ENCODE assay signal across 1 cellular context in genomic region chr16:636206-637080, GRCh38.
A peak's percentile ranks its signal among the peaks of the same experiment; 100 is the strongest.
TF ChIP-seq lines count a peak whose summit lies in the region.

METTL26 (minus strand) TSS chr16:636305; CDS start chr16:636290, 15 bp downstream.

TF ChIP-seq in K562, 482 proteins besides CTCF, POLR2A, EP300 and RAD21 (continued from another document and continues in another):
- TF ChIP-seq, protein P1, sequence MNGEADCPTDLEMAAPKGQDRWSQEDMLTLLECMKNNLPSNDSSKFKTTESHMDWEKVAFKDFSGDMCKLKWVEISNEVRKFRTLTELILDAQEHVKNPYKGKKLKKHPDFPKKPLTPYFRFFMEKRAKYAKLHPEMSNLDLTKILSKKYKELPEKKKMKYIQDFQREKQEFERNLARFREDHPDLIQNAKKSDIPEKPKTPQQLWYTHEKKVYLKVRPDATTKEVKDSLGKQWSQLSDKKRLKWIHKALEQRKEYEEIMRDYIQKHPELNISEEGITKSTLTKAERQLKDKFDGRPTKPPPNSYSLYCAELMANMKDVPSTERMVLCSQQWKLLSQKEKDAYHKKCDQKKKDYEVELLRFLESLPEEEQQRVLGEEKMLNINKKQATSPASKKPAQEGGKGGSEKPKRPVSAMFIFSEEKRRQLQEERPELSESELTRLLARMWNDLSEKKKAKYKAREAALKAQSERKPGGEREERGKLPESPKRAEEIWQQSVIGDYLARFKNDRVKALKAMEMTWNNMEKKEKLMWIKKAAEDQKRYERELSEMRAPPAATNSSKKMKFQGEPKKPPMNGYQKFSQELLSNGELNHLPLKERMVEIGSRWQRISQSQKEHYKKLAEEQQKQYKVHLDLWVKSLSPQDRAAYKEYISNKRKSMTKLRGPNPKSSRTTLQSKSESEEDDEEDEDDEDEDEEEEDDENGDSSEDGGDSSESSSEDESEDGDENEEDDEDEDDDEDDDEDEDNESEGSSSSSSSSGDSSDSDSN (IDR thresholded peaks at IDR 0.05; ENCODE audit: borderline replicate concordance in 1 of 2, low read depth in 2 of 2, low read length in 2 of 2): no peak
- TF ChIP-seq, protein P2, sequence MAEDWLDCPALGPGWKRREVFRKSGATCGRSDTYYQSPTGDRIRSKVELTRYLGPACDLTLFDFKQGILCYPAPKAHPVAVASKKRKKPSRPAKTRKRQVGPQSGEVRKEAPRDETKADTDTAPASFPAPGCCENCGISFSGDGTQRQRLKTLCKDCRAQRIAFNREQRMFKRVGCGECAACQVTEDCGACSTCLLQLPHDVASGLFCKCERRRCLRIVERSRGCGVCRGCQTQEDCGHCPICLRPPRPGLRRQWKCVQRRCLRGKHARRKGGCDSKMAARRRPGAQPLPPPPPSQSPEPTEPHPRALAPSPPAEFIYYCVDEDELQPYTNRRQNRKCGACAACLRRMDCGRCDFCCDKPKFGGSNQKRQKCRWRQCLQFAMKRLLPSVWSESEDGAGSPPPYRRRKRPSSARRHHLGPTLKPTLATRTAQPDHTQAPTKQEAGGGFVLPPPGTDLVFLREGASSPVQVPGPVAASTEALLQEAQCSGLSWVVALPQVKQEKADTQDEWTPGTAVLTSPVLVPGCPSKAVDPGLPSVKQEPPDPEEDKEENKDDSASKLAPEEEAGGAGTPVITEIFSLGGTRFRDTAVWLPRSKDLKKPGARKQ (CRISPR knock-in tag; IDR thresholded peaks at IDR 0.05): no peak
- TF ChIP-seq, protein P3, sequence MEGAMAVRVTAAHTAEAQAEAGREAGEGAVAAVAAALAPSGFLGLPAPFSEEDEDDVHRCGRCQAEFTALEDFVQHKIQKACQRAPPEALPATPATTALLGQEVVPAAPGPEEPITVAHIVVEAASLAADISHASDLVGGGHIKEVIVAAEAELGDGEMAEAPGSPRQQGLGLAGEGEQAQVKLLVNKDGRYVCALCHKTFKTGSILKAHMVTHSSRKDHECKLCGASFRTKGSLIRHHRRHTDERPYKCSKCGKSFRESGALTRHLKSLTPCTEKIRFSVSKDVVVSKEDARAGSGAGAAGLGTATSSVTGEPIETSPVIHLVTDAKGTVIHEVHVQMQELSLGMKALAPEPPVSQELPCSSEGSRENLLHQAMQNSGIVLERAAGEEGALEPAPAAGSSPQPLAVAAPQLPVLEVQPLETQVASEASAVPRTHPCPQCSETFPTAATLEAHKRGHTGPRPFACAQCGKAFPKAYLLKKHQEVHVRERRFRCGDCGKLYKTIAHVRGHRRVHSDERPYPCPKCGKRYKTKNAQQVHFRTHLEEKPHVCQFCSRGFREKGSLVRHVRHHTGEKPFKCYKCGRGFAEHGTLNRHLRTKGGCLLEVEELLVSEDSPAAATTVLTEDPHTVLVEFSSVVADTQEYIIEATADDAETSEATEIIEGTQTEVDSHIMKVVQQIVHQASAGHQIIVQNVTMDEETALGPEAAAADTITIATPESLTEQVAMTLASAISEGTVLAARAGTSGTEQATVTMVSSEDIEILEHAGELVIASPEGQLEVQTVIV (CRISPR knock-in tag; IDR thresholded peaks at IDR 0.05; ENCODE audit: borderline replicate concordance): no peak
- peak; percentile 96 for TF ChIP-seq CXXC5 (CRISPR knock-in tag; IDR thresholded peaks at IDR 0.05)
- TF ChIP-seq, protein P4, sequence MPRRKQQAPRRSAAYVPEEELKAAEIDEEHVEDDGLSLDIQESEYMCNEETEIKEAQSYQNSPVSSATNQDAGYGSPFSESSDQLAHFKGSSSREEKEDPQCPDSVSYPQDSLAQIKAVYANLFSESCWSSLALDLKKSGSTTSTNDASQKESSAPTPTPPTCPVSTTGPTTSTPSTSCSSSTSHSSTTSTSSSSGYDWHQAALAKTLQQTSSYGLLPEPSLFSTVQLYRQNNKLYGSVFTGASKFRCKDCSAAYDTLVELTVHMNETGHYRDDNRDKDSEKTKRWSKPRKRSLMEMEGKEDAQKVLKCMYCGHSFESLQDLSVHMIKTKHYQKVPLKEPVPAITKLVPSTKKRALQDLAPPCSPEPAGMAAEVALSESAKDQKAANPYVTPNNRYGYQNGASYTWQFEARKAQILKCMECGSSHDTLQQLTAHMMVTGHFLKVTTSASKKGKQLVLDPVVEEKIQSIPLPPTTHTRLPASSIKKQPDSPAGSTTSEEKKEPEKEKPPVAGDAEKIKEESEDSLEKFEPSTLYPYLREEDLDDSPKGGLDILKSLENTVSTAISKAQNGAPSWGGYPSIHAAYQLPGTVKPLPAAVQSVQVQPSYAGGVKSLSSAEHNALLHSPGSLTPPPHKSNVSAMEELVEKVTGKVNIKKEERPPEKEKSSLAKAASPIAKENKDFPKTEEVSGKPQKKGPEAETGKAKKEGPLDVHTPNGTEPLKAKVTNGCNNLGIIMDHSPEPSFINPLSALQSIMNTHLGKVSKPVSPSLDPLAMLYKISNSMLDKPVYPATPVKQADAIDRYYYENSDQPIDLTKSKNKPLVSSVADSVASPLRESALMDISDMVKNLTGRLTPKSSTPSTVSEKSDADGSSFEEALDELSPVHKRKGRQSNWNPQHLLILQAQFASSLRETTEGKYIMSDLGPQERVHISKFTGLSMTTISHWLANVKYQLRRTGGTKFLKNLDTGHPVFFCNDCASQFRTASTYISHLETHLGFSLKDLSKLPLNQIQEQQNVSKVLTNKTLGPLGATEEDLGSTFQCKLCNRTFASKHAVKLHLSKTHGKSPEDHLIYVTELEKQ (CRISPR knock-in tag; IDR thresholded peaks at IDR 0.05): peak; percentile 53; the same call in 1 of the 2 replicates
- TF ChIP-seq MTA3 (IDR thresholded peaks at IDR 0.05; ENCODE audit: borderline replicate concordance): peak; percentile 58; the same call in 1 of the 2 replicates
- peak; percentile 58 for TF ChIP-seq ESRRA (IDR thresholded peaks at IDR 0.05; ENCODE audit: borderline replicate concordance, low read depth)
- TF ChIP-seq POLR3G (IDR thresholded peaks at IDR 0.05; ENCODE audit: extremely low read depth, insufficient read length, insufficient replicate concordance): no peak
- TF ChIP-seq HNRNPH1 (optimal IDR thresholded peaks at IDR 0.05; ENCODE audit: low read depth, low read length): no peak
- peak; percentile 93 for TF ChIP-seq ETV5 (CRISPR knock-in tag; IDR thresholded peaks at IDR 0.05; ENCODE audit: low read depth)
- TF ChIP-seq GATAD2B (IDR thresholded peaks at IDR 0.05; ENCODE audit: borderline replicate concordance): peak; percentile 41; the same call in 1 of the 2 replicates
- TF ChIP-seq TCF7 (IDR thresholded peaks at IDR 0.05; ENCODE audit: borderline replicate concordance): no peak; the same call in 1 of the 2 replicates
- no peak for TF ChIP-seq FOS (IDR thresholded peaks at IDR 0.05; ENCODE audit: extremely low read depth, insufficient read length)
- TF ChIP-seq YY1 (IDR thresholded peaks at IDR 0.05; ENCODE audit: borderline replicate concordance in 1 of 3, control insufficient read depth in 1 of 3, extremely low read depth in 1 of 3, insufficient read depth in 3 of 3, insufficient read length in 1 of 3, insufficient replicate concordance in 2 of 3, low read depth in 1 of 3, low read length in 2 of 3): peak; percentile 3 to 68 (median 62)
- TF ChIP-seq AFF4 (CRISPR knock-in tag; IDR thresholded peaks at IDR 0.05): peak; percentile 58; the same call in 1 of the 2 replicates
- TF ChIP-seq ZEB2 (IDR thresholded peaks at IDR 0.05): peak; percentile 48; the same call in 1 of the 2 replicates
- peak; percentile 73; the same call in 1 of the 2 replicates for TF ChIP-seq TARDBP (IDR thresholded peaks at IDR 0.05)
- TF ChIP-seq THRAP3 (IDR thresholded peaks at IDR 0.05; ENCODE audit: borderline replicate concordance): no peak
- TF ChIP-seq TGIF2 (CRISPR knock-in tag; IDR thresholded peaks at IDR 0.05): peak; percentile 87; the same call in 1 of the 2 replicates
- TF ChIP-seq, protein P5, sequence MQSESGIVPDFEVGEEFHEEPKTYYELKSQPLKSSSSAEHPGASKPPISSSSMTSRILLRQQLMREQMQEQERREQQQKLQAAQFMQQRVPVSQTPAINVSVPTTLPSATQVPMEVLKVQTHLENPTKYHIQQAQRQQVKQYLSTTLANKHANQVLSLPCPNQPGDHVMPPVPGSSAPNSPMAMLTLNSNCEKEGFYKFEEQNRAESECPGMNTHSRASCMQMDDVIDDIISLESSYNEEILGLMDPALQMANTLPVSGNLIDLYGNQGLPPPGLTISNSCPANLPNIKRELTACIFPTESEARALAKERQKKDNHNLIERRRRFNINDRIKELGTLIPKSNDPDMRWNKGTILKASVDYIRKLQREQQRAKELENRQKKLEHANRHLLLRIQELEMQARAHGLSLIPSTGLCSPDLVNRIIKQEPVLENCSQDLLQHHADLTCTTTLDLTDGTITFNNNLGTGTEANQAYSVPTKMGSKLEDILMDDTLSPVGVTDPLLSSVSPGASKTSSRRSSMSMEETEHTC (IDR thresholded peaks at IDR 0.05): peak; percentile 66; the same call in 1 of the 2 replicates
- peak; percentile 87 for TF ChIP-seq TFAP4 (CRISPR knock-in tag; IDR thresholded peaks at IDR 0.05; ENCODE audit: borderline replicate concordance)
- TF ChIP-seq, protein P6, sequence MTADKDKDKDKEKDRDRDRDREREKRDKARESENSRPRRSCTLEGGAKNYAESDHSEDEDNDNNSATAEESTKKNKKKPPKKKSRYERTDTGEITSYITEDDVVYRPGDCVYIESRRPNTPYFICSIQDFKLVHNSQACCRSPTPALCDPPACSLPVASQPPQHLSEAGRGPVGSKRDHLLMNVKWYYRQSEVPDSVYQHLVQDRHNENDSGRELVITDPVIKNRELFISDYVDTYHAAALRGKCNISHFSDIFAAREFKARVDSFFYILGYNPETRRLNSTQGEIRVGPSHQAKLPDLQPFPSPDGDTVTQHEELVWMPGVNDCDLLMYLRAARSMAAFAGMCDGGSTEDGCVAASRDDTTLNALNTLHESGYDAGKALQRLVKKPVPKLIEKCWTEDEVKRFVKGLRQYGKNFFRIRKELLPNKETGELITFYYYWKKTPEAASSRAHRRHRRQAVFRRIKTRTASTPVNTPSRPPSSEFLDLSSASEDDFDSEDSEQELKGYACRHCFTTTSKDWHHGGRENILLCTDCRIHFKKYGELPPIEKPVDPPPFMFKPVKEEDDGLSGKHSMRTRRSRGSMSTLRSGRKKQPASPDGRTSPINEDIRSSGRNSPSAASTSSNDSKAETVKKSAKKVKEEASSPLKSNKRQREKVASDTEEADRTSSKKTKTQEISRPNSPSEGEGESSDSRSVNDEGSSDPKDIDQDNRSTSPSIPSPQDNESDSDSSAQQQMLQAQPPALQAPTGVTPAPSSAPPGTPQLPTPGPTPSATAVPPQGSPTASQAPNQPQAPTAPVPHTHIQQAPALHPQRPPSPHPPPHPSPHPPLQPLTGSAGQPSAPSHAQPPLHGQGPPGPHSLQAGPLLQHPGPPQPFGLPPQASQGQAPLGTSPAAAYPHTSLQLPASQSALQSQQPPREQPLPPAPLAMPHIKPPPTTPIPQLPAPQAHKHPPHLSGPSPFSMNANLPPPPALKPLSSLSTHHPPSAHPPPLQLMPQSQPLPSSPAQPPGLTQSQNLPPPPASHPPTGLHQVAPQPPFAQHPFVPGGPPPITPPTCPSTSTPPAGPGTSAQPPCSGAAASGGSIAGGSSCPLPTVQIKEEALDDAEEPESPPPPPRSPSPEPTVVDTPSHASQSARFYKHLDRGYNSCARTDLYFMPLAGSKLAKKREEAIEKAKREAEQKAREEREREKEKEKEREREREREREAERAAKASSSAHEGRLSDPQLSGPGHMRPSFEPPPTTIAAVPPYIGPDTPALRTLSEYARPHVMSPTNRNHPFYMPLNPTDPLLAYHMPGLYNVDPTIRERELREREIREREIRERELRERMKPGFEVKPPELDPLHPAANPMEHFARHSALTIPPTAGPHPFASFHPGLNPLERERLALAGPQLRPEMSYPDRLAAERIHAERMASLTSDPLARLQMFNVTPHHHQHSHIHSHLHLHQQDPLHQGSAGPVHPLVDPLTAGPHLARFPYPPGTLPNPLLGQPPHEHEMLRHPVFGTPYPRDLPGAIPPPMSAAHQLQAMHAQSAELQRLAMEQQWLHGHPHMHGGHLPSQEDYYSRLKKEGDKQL (CRISPR knock-in tag; IDR thresholded peaks at IDR 0.05; ENCODE audit: borderline replicate concordance): 0 out of 2 replicates have a peak, but pooled peaks have one; percentile 52
- peak; percentile 70 for TF ChIP-seq VEZF1 (CRISPR knock-in tag; IDR thresholded peaks at IDR 0.05)
- 0 out of 2 replicates have a peak, but pooled peaks have one; percentile 62 for TF ChIP-seq ZNF431 (CRISPR knock-in tag; IDR thresholded peaks at IDR 0.05)
- peak; percentile 10 for TF ChIP-seq ZNF282 (CRISPR knock-in tag; IDR thresholded peaks at IDR 0.05)
- 0 out of 2 replicates have a peak, but pooled peaks have one; percentile 11 for TF ChIP-seq NFIX (CRISPR knock-in tag; IDR thresholded peaks at IDR 0.05; ENCODE audit: low read depth)
- no peak for TF ChIP-seq ILK (tag; IDR thresholded peaks at IDR 0.05; ENCODE audit: borderline replicate concordance, low read depth)
- TF ChIP-seq ZNF589 (CRISPR knock-in tag; IDR thresholded peaks at IDR 0.05; ENCODE audit: low read depth): peak; percentile 83
